29 cellular contexts compared by ENCODE assay signal in genomic region chr5:149808264-149808982, GRCh38.
DNase-seq lines count a peak whose midpoint lies in the region; ATAC-seq and TF ChIP-seq lines count a peak whose summit lies in the region.
"Had no signal": no experiment of that assay in that cellular context is flagged by ENCODE, and none has a peak within 500 bp of the region (broad histone marks: within the 10 kb centered on the region; RNA-seq: fewer than 3 reads in every experiment).

No MANE protein-coding gene starts in this region.

- intact Hi-C loops in dendritic cell treated with granulocyte-macrophage colony-stimulating factor and Interleukin-4, amounts not matched to agents 40 ng/mL and 50 ng/mL, for 4 days (cut with micrococcal nuclease), result no loop called here
- intact Hi-C loops in left ventricle myocardium superior (cut with micrococcal nuclease), result no loop called here
- intact Hi-C loops in sigmoid colon (cut with DNase I), result no loop called here
- intact Hi-C loops in head of caudate nucleus (cut with DNase I), result no loop called here

- DNase-seq in left ventricle myocardium superior (no peak), sigmoid colon (no peak), islet precursor cell (no peak), head of caudate nucleus (no peak), activated gamma-delta T cell (lab: John Stamatoyannopoulos, UW) (no peak)
- no peak for DNase-seq in effector memory CD4-positive, alpha-beta T cell
- DNase-seq: activated B cell treated with CpG ODN at 0.5 μM for 24 hours; activated CD8-positive, alpha-beta memory T cell treated with anti-CD3 and anti-CD28 coated beads, Interleukin-2, amount 10 ng/mL, durations not matched to agents 7 days and 5 days; activated naive CD4-positive, alpha-beta T cell; activated T-cell treated with anti-CD3 and anti-CD28 coated beads, Interleukin-2, amount 50 U/mL, for 72 hours; body of pancreas; CD4-positive, alpha-beta T cell; cerebellar nuclear complex; dorsolateral prefrontal cortex; naive thymus-derived CD4-positive, alpha-beta T cell; NCI-H1092; NCI-H187 treated with DMSO at 0.1 percent for 48 hours; NCI-H2171; NCI-H510A treated with DMSO at 0.1 percent for 48 hours; nucleus accumbens; RPMI8226; small intestine; stimulated activated CD4-positive, alpha-beta T cell treated with anti-CD3 and anti-CD28 coated beads, Interleukin-1b, Interleukin-23, amount 100 ng/mL, for 48 hours; T-helper 1 cell; thyroid gland had no signal

- POLR2A ChIA-PET in HEK293 (lab: Yijun Ruan, JAX), result no interaction called here

- H3K9me3 ChIP-seq in HEK293 (ENCODE audit: control insufficient read depth, insufficient read depth, low read depth, low read length), result no peaks in the 10 kb centered on the region
- H3K9me3 ChIP-seq in sigmoid colon, result no peaks in the 10 kb centered on the region
- H3K9me3 ChIP-seq in effector memory CD4-positive, alpha-beta T cell (ENCODE audit: control insufficient read depth, low read length), result no peaks in the 10 kb centered on the region
- H3K9me3 ChIP-seq: A549, body of pancreas, thyroid gland had no signal

- peak overlapping the region; percentile 81 for H3K27ac Mint-ChIP-seq in dendritic cell treated with granulocyte-macrophage colony-stimulating factor and Interleukin-4, amounts not matched to agents 40 ng/mL and 50 ng/mL, for 4 days
- H3K27ac Mint-ChIP-seq: activated B cell treated with CpG ODN at 0.5 μM for 24 hours; activated CD8-positive, alpha-beta memory T cell treated with anti-CD3 and anti-CD28 coated beads, Interleukin-2, amount 10 ng/mL, durations not matched to agents 7 days and 5 days; activated T-cell treated with anti-CD3 and anti-CD28 coated beads, Interleukin-2, amount 50 U/mL, for 72 hours; CD4-positive, alpha-beta T cell; naive thymus-derived CD4-positive, alpha-beta T cell; stimulated activated naive CD8-positive, alpha-beta T cell treated with anti-CD3 and anti-CD28 coated beads, Interleukin-15, Interleukin-2, amounts not matched to agents 100 ng/mL and 50 ng/mL, for 24 hours had no signal

- H3K36me3 ChIP-seq in HEK293 (ENCODE audit: control insufficient read depth in 2 of 2, insufficient read depth in 1 of 2, low read length in 2 of 2) (no peaks in the 10 kb centered on the region), sigmoid colon (no peaks in the 10 kb centered on the region)
- no peaks in the 10 kb centered on the region for H3K36me3 ChIP-seq in effector memory CD4-positive, alpha-beta T cell (ENCODE audit: control insufficient read depth, insufficient read depth, low read length)
- H3K36me3 ChIP-seq: thyroid gland had no signal

- H3K4me1 ChIP-seq in HEK293 (ENCODE audit: control insufficient read depth, insufficient read depth, low read length) (peaks cover 5% of the 10 kb centered on the region; the same call in 1 of the 2 replicates), sigmoid colon (peaks cover 0 to 87% (median 75%) of the 10 kb centered on the region in 4 donors)
- H3K4me1 ChIP-seq in effector memory CD4-positive, alpha-beta T cell (ENCODE audit: control insufficient read depth, insufficient read depth, low read length, poor library complexity, severe bottlenecking), result no peaks in the 10 kb centered on the region
- H3K4me1 ChIP-seq: body of pancreas had no signal

- H3K27me3 ChIP-seq in sigmoid colon, result no peaks in the 10 kb centered on the region
- no peaks in the 10 kb centered on the region for H3K27me3 ChIP-seq in effector memory CD4-positive, alpha-beta T cell (replicated peaks; ENCODE audit: control insufficient read depth, insufficient read depth, low read length, poor library complexity, severe bottlenecking)
- H3K27me3 ChIP-seq: body of pancreas, dorsolateral prefrontal cortex, thyroid gland had no signal

- CTCF ChIA-PET in HEK293 (lab: Yijun Ruan, JAX), result no interaction called here

- peaks cover 85% of the 10 kb centered on the region for H3K4me1 Mint-ChIP-seq in dendritic cell treated with granulocyte-macrophage colony-stimulating factor and Interleukin-4, amounts not matched to agents 40 ng/mL and 50 ng/mL, for 4 days (ENCODE audit: low read depth)
- H3K4me1 Mint-ChIP-seq: activated CD8-positive, alpha-beta memory T cell treated with anti-CD3 and anti-CD28 coated beads, Interleukin-2, amount 10 ng/mL, durations not matched to agents 7 days and 5 days had no signal

- no peak for TF ChIP-seq POLR2A in sigmoid colon (IDR thresholded peaks at IDR 0.05)

- no peak for TF ChIP-seq EP300 in sigmoid colon (IDR thresholded peaks at IDR 0.05)

- no peak overlapping the region for H3K4me3 Mint-ChIP-seq in dendritic cell treated with granulocyte-macrophage colony-stimulating factor and Interleukin-4, amounts not matched to agents 40 ng/mL and 50 ng/mL, for 4 days
- H3K4me3 Mint-ChIP-seq: activated B cell treated with CpG ODN at 0.5 μM for 24 hours; activated CD8-positive, alpha-beta memory T cell treated with anti-CD3 and anti-CD28 coated beads, Interleukin-2, amount 10 ng/mL, durations not matched to agents 7 days and 5 days; activated T-cell treated with anti-CD3 and anti-CD28 coated beads, Interleukin-2, amount 50 U/mL, for 72 hours; CD4-positive, alpha-beta T cell; naive thymus-derived CD4-positive, alpha-beta T cell; stimulated activated naive CD8-positive, alpha-beta T cell treated with anti-CD3 and anti-CD28 coated beads, Interleukin-15, Interleukin-2, amounts not matched to agents 100 ng/mL and 50 ng/mL, for 24 hours had no signal

- ATAC-seq in left ventricle myocardium superior, result peak; percentile 62
- ATAC-seq: A549; activated CD8-positive, alpha-beta memory T cell treated with anti-CD3 and anti-CD28 coated beads, Interleukin-2, amount 10 ng/mL, durations not matched to agents 7 days and 5 days; activated T-cell treated with anti-CD3 and anti-CD28 coated beads, Interleukin-2, amount 50 U/mL, for 72 hours; body of pancreas; naive thymus-derived CD4-positive, alpha-beta T cell had no signal

- H3K36me3 Mint-ChIP-seq in dendritic cell treated with granulocyte-macrophage colony-stimulating factor and Interleukin-4, amounts not matched to agents 40 ng/mL and 50 ng/mL, for 4 days (ENCODE audit: low read depth), result peaks cover 43% of the 10 kb centered on the region
- H3K36me3 Mint-ChIP-seq: activated CD8-positive, alpha-beta memory T cell treated with anti-CD3 and anti-CD28 coated beads, Interleukin-2, amount 10 ng/mL, durations not matched to agents 7 days and 5 days had no signal

- TF ChIP-seq CTCF in HEK293 (tag by site-specific recombination; IDR thresholded peaks at IDR 0.05) (no peak), sigmoid colon (IDR thresholded peaks at IDR 0.05) (no peak)

- H3K4me3 ChIP-seq in HEK293 (ENCODE audit: low read depth, low read length) (no peak overlapping the region), sigmoid colon (no peak overlapping the region)
- no peak overlapping the region for H3K4me3 ChIP-seq in effector memory CD4-positive, alpha-beta T cell (ENCODE audit: insufficient read depth, low read depth, low read length, poor library complexity, severe bottlenecking)
- H3K4me3 ChIP-seq: A549, body of pancreas, dorsolateral prefrontal cortex, thyroid gland had no signal

- H3K27ac ChIP-seq in HEK293 (ENCODE audit: extremely low read depth, low read depth, low read length), result no peak overlapping the region
- peak overlapping the region in 3 of 4 donors; percentile 81 to 97 (median 90) for H3K27ac ChIP-seq in sigmoid colon
- no peak overlapping the region for H3K27ac ChIP-seq in effector memory CD4-positive, alpha-beta T cell (ENCODE audit: insufficient read depth, low read length, poor library complexity, severe bottlenecking)
- H3K27ac ChIP-seq: body of pancreas, dorsolateral prefrontal cortex, thyroid gland had no signal

- H3K9me3 Mint-ChIP-seq in dendritic cell treated with granulocyte-macrophage colony-stimulating factor and Interleukin-4, amounts not matched to agents 40 ng/mL and 50 ng/mL, for 4 days, result no peaks in the 10 kb centered on the region
- H3K9me3 Mint-ChIP-seq: activated B cell treated with CpG ODN at 0.5 μM for 24 hours; activated T-cell treated with anti-CD3 and anti-CD28 coated beads, Interleukin-2, amount 50 U/mL, for 72 hours; CD4-positive, alpha-beta T cell; naive thymus-derived CD4-positive, alpha-beta T cell; stimulated activated naive CD8-positive, alpha-beta T cell treated with anti-CD3 and anti-CD28 coated beads, Interleukin-15, Interleukin-2, amounts not matched to agents 100 ng/mL and 50 ng/mL, for 24 hours had no signal

- WGBS in sigmoid colon, 2 donors, result 86 to 89% methylated on average over 5 of the region's 5 CpGs

- no peaks in the 10 kb centered on the region for H3K27me3 Mint-ChIP-seq in dendritic cell treated with granulocyte-macrophage colony-stimulating factor and Interleukin-4, amounts not matched to agents 40 ng/mL and 50 ng/mL, for 4 days
- H3K27me3 Mint-ChIP-seq: activated B cell treated with CpG ODN at 0.5 μM for 24 hours; activated CD8-positive, alpha-beta memory T cell treated with anti-CD3 and anti-CD28 coated beads, Interleukin-2, amount 10 ng/mL, durations not matched to agents 7 days and 5 days; CD4-positive, alpha-beta T cell; naive thymus-derived CD4-positive, alpha-beta T cell; stimulated activated naive CD8-positive, alpha-beta T cell treated with anti-CD3 and anti-CD28 coated beads, Interleukin-15, Interleukin-2, amounts not matched to agents 100 ng/mL and 50 ng/mL, for 24 hours had no signal

TF ChIP-seq in HEK293, 187 proteins besides CTCF, POLR2A, EP300 and RAD21:
- TF ChIP-seq GLI2 (tag by site-specific recombination; IDR thresholded peaks at IDR 0.05; ENCODE audit: borderline replicate concordance, low read depth) (no peak), OSR2 (tag by site-specific recombination; IDR thresholded peaks at IDR 0.05) (no peak), ZNF266 (tag by site-specific recombination; IDR thresholded peaks at IDR 0.05; ENCODE audit: low read depth) (no peak), ZNF664 (tag by site-specific recombination; IDR thresholded peaks at IDR 0.05) (0 out of 2 replicates have a peak, but pooled peaks have one; percentile 37), ZNF747 (tag by site-specific recombination; IDR thresholded peaks at IDR 0.05) (no peak), ZNF426 (tag by site-specific recombination; IDR thresholded peaks at IDR 0.05) (no peak)

Comparison
In these comparisons a context has a peak if more than half of its experiments do, and no peak if none do; other contexts are left out.
1. H3K27ac ChIP-seq: peak in sigmoid colon (3 of 4); none in HEK293 (single experiment) and effector memory CD4-positive, alpha-beta T cell (single experiment).